ENCODE assay signal across 8 cellular contexts in genomic region chr1:91883470-91883869, GRCh38. TPM values are rescaled to one million over a fixed set of nuclear protein-coding genes. Genes with fewer than 3 reads are reported as not detected.
DNase-seq lines count a peak whose midpoint lies in the region; ATAC-seq, FAIRE-seq and TF ChIP-seq lines count a peak whose summit lies in the region.

No MANE protein-coding gene starts in this region.

- TF ChIP-seq CTCF in cardiac muscle cell (IDR thresholded peaks at IDR 0.05; ENCODE audit: low read depth, low read length) (peak; percentile 54), RWPE1 (conservative IDR thresholded peaks at IDR 0.05; ENCODE audit: low read depth) (peak; percentile 65), esophagus muscularis mucosa (IDR thresholded peaks at IDR 0.05) (peak; percentile 45 to 49 (median 47))

- FAIRE-seq in small intestine (lab: Jason Lieb, UNC) (no peak), H54 (lab: Jason Lieb, UNC) (no peak)

- H3K36me3 ChIP-seq in cardiac muscle cell (no peaks in the 10 kb centered on the region), esophagus muscularis mucosa (no peaks in the 10 kb centered on the region), small intestine (ENCODE audit: control insufficient read depth in 2 of 2, insufficient read depth in 2 of 2, low read length in 2 of 2) (no peaks in the 10 kb centered on the region)

- H3K4me3 ChIP-seq in cardiac muscle cell, result no peak overlapping the region
- peak overlapping the region; percentile 72 to 88 (median 83) for H3K4me3 ChIP-seq in esophagus muscularis mucosa
- H3K4me3 ChIP-seq in small intestine (ENCODE audit: low read depth in 1 of 2, low read length in 2 of 2), result no peak overlapping the region

- DNase-seq in cardiac muscle cell (ENCODE audit: low read depth in 1 of 2, low spot score in 1 of 2) (peak; percentile 23 to 61), left ventricle myocardium superior (no peak), RWPE1 (ENCODE audit: low spot score) (peak; percentile 50), esophagus muscularis mucosa (ENCODE audit: extremely low spot score) (no peak), small intestine (peak; percentile 32), H54 (ENCODE audit: insufficient read length, low spot score) (no peak)

- CTCF ChIA-PET in RWPE1 (lab: Yijun Ruan, JAX), result interaction anchor here (0.6 to 1.3 kb wide), 10 partner anchors 8 to 353 kb away, joined by 3 to 7 read pairs (median 3); partner anchors contain the start of gene BRDT

- no peak for TF ChIP-seq EP300 in esophagus muscularis mucosa (IDR thresholded peaks at IDR 0.05)

- H3K27ac ChIP-seq in cardiac muscle cell, result no peak overlapping the region
- H3K27ac ChIP-seq in RWPE1, result no peak overlapping the region
- H3K27ac ChIP-seq in esophagus muscularis mucosa (replicated peaks in 1 of 4), result peak overlapping the region; percentile 92 to 99 (median 98)
- no peak overlapping the region for H3K27ac ChIP-seq in small intestine (ENCODE audit: low read depth in 1 of 2, low read length in 1 of 2)

- no peak for TF ChIP-seq POLR2A in esophagus muscularis mucosa (IDR thresholded peaks at IDR 0.05; ENCODE audit: low read depth)
- no peak for TF ChIP-seq POLR2A in H54 (IDR thresholded peaks at IDR 0.05; ENCODE audit: low read depth, low read length)

- 3% methylated on average over 6 of the region's 6 CpGs for WGBS in esophagus muscularis mucosa
- WGBS in small intestine, 3 donors, result 8 to 11% (median 8%) methylated on average over 6 of the region's 6 CpGs

- H3K4me1 ChIP-seq in cardiac muscle cell (ENCODE audit: low read depth) (no peaks in the 10 kb centered on the region), esophagus muscularis mucosa (peaks cover 13 to 65% (median 63%) of the 10 kb centered on the region in 4 donors), small intestine (ENCODE audit: control insufficient read depth in 2 of 2, insufficient read depth in 1 of 2, low read depth in 1 of 2, low read length in 1 of 2) (no peaks in the 10 kb centered on the region)

- H3K9me3 ChIP-seq in cardiac muscle cell (ENCODE audit: low read depth) (no peaks in the 10 kb centered on the region), esophagus muscularis mucosa (no peaks in the 10 kb centered on the region), small intestine (ENCODE audit: control insufficient read depth, low read depth) (no peaks in the 10 kb centered on the region)

- intact Hi-C loops in left ventricle myocardium superior (cut with micrococcal nuclease) (loop anchor here (10.0 kb wide), 1 partner anchor 59 kb away; no protein-coding TSS in a partner anchor), esophagus muscularis mucosa (cut with DNase I) (loop anchor here (5.0 kb wide), 1 partner anchor 36 kb away; no protein-coding TSS in a partner anchor)

- H3K27me3 ChIP-seq in cardiac muscle cell (peaks cover 9% of the 10 kb centered on the region), esophagus muscularis mucosa (no peaks in the 10 kb centered on the region), small intestine (ENCODE audit: control insufficient read depth in 2 of 2, insufficient read depth in 2 of 2, low read length in 2 of 2) (no peaks in the 10 kb centered on the region)

- ATAC-seq in left ventricle myocardium superior (no peak), GM18498 (IDR thresholded peaks at IDR 0.05; ENCODE audit: unreplicated experiment) (no peak), GM18519 (IDR thresholded peaks at IDR 0.05; ENCODE audit: low FRiP score, unreplicated experiment) (no peak)

- POLR2A ChIA-PET in RWPE1 (lab: Yijun Ruan, JAX; ENCODE audit: low non-redundant PET), result no interaction called here

RNA-seq across cellular contexts. Expression of gene TGFBR3, which starts 2.5 kb away (rescaled TPM):
- total RNA-seq in cardiac muscle cell (5.8 and 11.8 TPM in 2 replicates), left ventricle myocardium superior (26.2 TPM), esophagus muscularis mucosa (100 to 1,000 TPM; 176 to 262 (median 188) TPM)
- polyA plus RNA-seq in cardiac muscle cell (10.3 and 14.6 TPM in 2 replicates), small intestine (10 to 100 TPM in 1 of 3 donors, 1 to 10 TPM in 1, under 1 TPM in 1; 0.45 to 20.0 (median 1.1) TPM)

Comparison
In these comparisons a context has a peak if more than half of its experiments do, and no peak if none do; other contexts are left out.
1. DNase-seq: peak in cardiac muscle cell (2 of 2), RWPE1 (single experiment) and small intestine (single experiment); none in left ventricle myocardium superior (single experiment), esophagus muscularis mucosa (single experiment) and H54 (single experiment).
2. H3K27ac ChIP-seq: peak in esophagus muscularis mucosa (4 of 4); none in cardiac muscle cell (single experiment), RWPE1 (single experiment) and small intestine (0 of 2).
3. H3K4me3 ChIP-seq: peak in esophagus muscularis mucosa (4 of 4); none in cardiac muscle cell (single experiment) and small intestine (0 of 2).
4. Peak in every context shown above with its lines, with median percentiles within 50 percentile points of each other: CTCF ChIP-seq.